14 cellular contexts compared by ENCODE assay signal in genomic region chr2:84687498-84688149, GRCh38.
A peak's percentile ranks its signal among the peaks of the same experiment; 100 is the strongest.
DNase-seq lines count a peak whose midpoint lies in the region; ATAC-seq and TF ChIP-seq lines count a peak whose summit lies in the region.
"Had no signal": no experiment of that assay in that cellular context is flagged by ENCODE, and none has a peak within 500 bp of the region (broad histone marks: within the 10 kb centered on the region; RNA-seq: fewer than 3 reads in every experiment).

No MANE protein-coding gene starts in this region.

- H3K36me3 ChIP-seq in cardiac muscle cell (no peaks in the 10 kb centered on the region), heart left ventricle (no peaks in the 10 kb centered on the region)
- H3K36me3 ChIP-seq in naive thymus-derived CD4-positive, alpha-beta T cell (ENCODE audit: control insufficient read depth in 2 of 3, insufficient read depth in 3 of 3, low read length in 3 of 3) = no peaks in the 10 kb centered on the region
- H3K36me3 ChIP-seq: BLaER1 treated with 17β-estradiol and CSF1 and Interleukin-3, amounts not matched to agents 10 nM and 100 nM; HAP-1 had no signal

- H3K4me1 Mint-ChIP-seq in naive thymus-derived CD4-positive, alpha-beta T cell = peaks cover 5 to 80% (median 74%) of the 10 kb centered on the region in 7 donors
- H3K4me1 Mint-ChIP-seq: B cell had no signal

- no peak overlapping the region for H3K4me3 ChIP-seq in cardiac muscle cell
- H3K4me3 ChIP-seq in heart left ventricle = no peak overlapping the region
- no peak overlapping the region for H3K4me3 ChIP-seq in naive thymus-derived CD4-positive, alpha-beta T cell (ENCODE audit: low read length)
- H3K4me3 ChIP-seq: BLaER1 treated with 17β-estradiol and CSF1 and Interleukin-3, amounts not matched to agents 10 nM and 100 nM; GM23248; HAP-1 had no signal

- H3K27ac Mint-ChIP-seq in naive thymus-derived CD4-positive, alpha-beta T cell = peak overlapping the region in 7 of 9 donors; percentile 51 to 90 (median 72)
- H3K27ac Mint-ChIP-seq: B cell had no signal

- H3K36me3 Mint-ChIP-seq in naive thymus-derived CD4-positive, alpha-beta T cell = peaks cover 0 to 11% (median 7%) of the 10 kb centered on the region in 5 donors
- H3K36me3 Mint-ChIP-seq: CD4-positive, CD25-positive, alpha-beta regulatory T cell had no signal

- no peak for TF ChIP-seq POLR2A in heart left ventricle (IDR thresholded peaks at IDR 0.05)

- no peak for DNase-seq in cardiac muscle cell (ENCODE audit: low read depth in 1 of 2, low spot score in 1 of 2)
- no peak for DNase-seq in heart left ventricle
- DNase-seq in left lobe of liver (ENCODE audit: low spot score) = no peak
- DNase-seq in naive thymus-derived CD4-positive, alpha-beta T cell = no peak
- DNase-seq in stimulated activated CD4-positive, alpha-beta T cell treated with anti-CD3 and anti-CD28 coated beads, Interleukin-2, amount 100 ng/mL, for 48 hours = no peak
- DNase-seq in C1 segment of cervical spinal cord (lab: John Stamatoyannopoulos, UW) = no peak
- DNase-seq in stimulated activated naive CD8-positive, alpha-beta T cell treated with anti-CD3 and anti-CD28 coated beads, Interleukin-15, Interleukin-2, amounts not matched to agents 100 U/mL and 50 U/mL, for 24 hours = no peak
- DNase-seq: 8988T, Caco-2, GM23248 had no signal

- POLR2A ChIA-PET in naive thymus-derived CD4-positive, alpha-beta T cell (lab: Charles Lee) = interaction anchor here (0.5 to 1.6 kb wide), 9 partner anchors 8 to 238 kb away, joined by 3 to 11 read pairs (median 3); no protein-coding TSS in a partner anchor

- H3K27me3 Mint-ChIP-seq in naive thymus-derived CD4-positive, alpha-beta T cell = no peaks in the 10 kb centered on the region
- H3K27me3 Mint-ChIP-seq: CD4-positive, CD25-positive, alpha-beta regulatory T cell had no signal

- H3K27ac ChIP-seq in cardiac muscle cell = peak overlapping the region; percentile 70
- H3K27ac ChIP-seq in heart left ventricle = no peak overlapping the region
- no peak overlapping the region for H3K27ac ChIP-seq in naive thymus-derived CD4-positive, alpha-beta T cell (ENCODE audit: low read depth, low read length)
- H3K27ac ChIP-seq: BLaER1 treated with 17β-estradiol and CSF1 and Interleukin-3, amounts not matched to agents 10 nM and 100 nM; GM23248 had no signal

- ATAC-seq in heart left ventricle = no peak
- ATAC-seq in left lobe of liver = peak; percentile 60
- no peak for ATAC-seq in naive thymus-derived CD4-positive, alpha-beta T cell
- ATAC-seq in stimulated activated naive CD8-positive, alpha-beta T cell treated with anti-CD3 and anti-CD28 coated beads, Interleukin-15, Interleukin-2, amounts not matched to agents 100 U/mL and 50 U/mL, for 24 hours = no peak

- peaks cover 0 to 5% (median 0%) of the 10 kb centered on the region in 11 donors for H3K9me3 Mint-ChIP-seq in naive thymus-derived CD4-positive, alpha-beta T cell

- peak overlapping the region in 6 of 10 donors; percentile 2 to 64 (median 53) for H3K4me3 Mint-ChIP-seq in naive thymus-derived CD4-positive, alpha-beta T cell
- H3K4me3 Mint-ChIP-seq: B cell; CD4-positive, CD25-positive, alpha-beta regulatory T cell had no signal

- H3K9me3 ChIP-seq in cardiac muscle cell (ENCODE audit: low read depth) = no peaks in the 10 kb centered on the region
- H3K9me3 ChIP-seq in heart left ventricle = no peaks in the 10 kb centered on the region
- H3K9me3 ChIP-seq in naive thymus-derived CD4-positive, alpha-beta T cell (ENCODE audit: control insufficient read depth in 2 of 3, low read length in 3 of 3) = no peaks in the 10 kb centered on the region
- H3K9me3 ChIP-seq: BLaER1 treated with 17β-estradiol and CSF1 and Interleukin-3, amounts not matched to agents 10 nM and 100 nM; Caco-2; HAP-1 had no signal

- intact Hi-C loops in heart left ventricle (cut with DNase I) = no loop called here
- intact Hi-C loops in naive thymus-derived CD4-positive, alpha-beta T cell (cut with micrococcal nuclease) = no loop called here

- H3K4me1 ChIP-seq in cardiac muscle cell (ENCODE audit: low read depth) (peaks cover 16% of the 10 kb centered on the region), heart left ventricle (peaks cover 0 to 10% (median 0%) of the 10 kb centered on the region in 12 donors)
- peaks cover under 1 to 28% of the 10 kb centered on the region in 2 donors for H3K4me1 ChIP-seq in naive thymus-derived CD4-positive, alpha-beta T cell (ENCODE audit: control insufficient read depth in 2 of 2, insufficient read depth in 2 of 2, low read length in 2 of 2)
- H3K4me1 ChIP-seq: BLaER1 treated with 17β-estradiol and CSF1 and Interleukin-3, amounts not matched to agents 10 nM and 100 nM; HAP-1 had no signal

- WGBS in heart left ventricle, 4 donors = 74 to 79% (median 76%) methylated on average over 10 of the region's 10 CpGs

- CTCF ChIA-PET in naive thymus-derived CD4-positive, alpha-beta T cell (lab: Charles Lee) = interaction anchor here (0.9 to 1.0 kb wide), 2 partner anchors 59 to 74 kb away, joined by 3 read pairs; no protein-coding TSS in a partner anchor

- TF ChIP-seq CTCF in cardiac muscle cell (IDR thresholded peaks at IDR 0.05; ENCODE audit: low read depth, low read length) (no peak), heart left ventricle (IDR thresholded peaks at IDR 0.05) (no peak)

- H3K27me3 ChIP-seq in cardiac muscle cell = no peaks in the 10 kb centered on the region
- H3K27me3 ChIP-seq in heart left ventricle = no peaks in the 10 kb centered on the region
- H3K27me3 ChIP-seq in naive thymus-derived CD4-positive, alpha-beta T cell (ENCODE audit: control insufficient read depth in 2 of 2, insufficient read depth in 2 of 2, low read length in 2 of 2) = no peaks in the 10 kb centered on the region
- H3K27me3 ChIP-seq: BLaER1 treated with 17β-estradiol and CSF1 and Interleukin-3, amounts not matched to agents 10 nM and 100 nM had no signal
